In genomic region chr4:88230953-88231835, GRCh38 we compare ENCODE assay signal across 8 cellular contexts. TPM values are rescaled to one million over a fixed set of nuclear protein-coding genes. Genes with fewer than 3 reads are reported as not detected.
A peak's percentile ranks its signal among the peaks of the same experiment; 100 is the strongest.
DNase-seq lines count a peak whose midpoint lies in the region; ATAC-seq, FAIRE-seq and TF ChIP-seq lines count a peak whose summit lies in the region.

No MANE protein-coding gene starts in this region.

- H3K4me3 ChIP-seq in ACC112 (ENCODE audit: low read depth, low read length) (peak overlapping the region; percentile 75), SJCRH30 (peak overlapping the region; percentile 39), esophagus squamous epithelium (peak overlapping the region in 3 of 4 donors; percentile 28 to 46 (median 28)), pancreas (no peak overlapping the region)

- peaks cover 12 to 18% (median 17%) of the 10 kb centered on the region in 4 donors for H3K4me1 Mint-ChIP-seq in naive thymus-derived CD8-positive, alpha-beta T cell

- 40 to 51% methylated on average over 16 of the region's 16 CpGs for WGBS in esophagus squamous epithelium, 2 donors
- 67 to 71% methylated on average over 16 of the region's 16 CpGs for WGBS in pancreas, 2 donors

- no peak for FAIRE-seq in pancreas (lab: Jason Lieb, UNC)

- H3K9me3 Mint-ChIP-seq in naive thymus-derived CD8-positive, alpha-beta T cell: peaks cover 0 to 5% (median 2%) of the 10 kb centered on the region in 9 donors

- H3K36me3 ChIP-seq in ACC112 (ENCODE audit: insufficient read depth, low read length) (no peaks in the 10 kb centered on the region), SJCRH30 (no peaks in the 10 kb centered on the region), esophagus squamous epithelium (no peaks in the 10 kb centered on the region), pancreas (no peaks in the 10 kb centered on the region)

- POLR2A ChIA-PET in naive thymus-derived CD8-positive, alpha-beta T cell (lab: Charles Lee): interaction anchor here (1.0 to 1.4 kb wide), 2 partner anchors 53 to 224 kb away, joined by 5 to 7 read pairs; partner anchors contain the start of gene PPM1K

- no peaks in the 10 kb centered on the region for H3K27me3 Mint-ChIP-seq in naive thymus-derived CD8-positive, alpha-beta T cell

- peak overlapping the region; percentile 25 to 83 (median 56) for H3K4me3 Mint-ChIP-seq in naive thymus-derived CD8-positive, alpha-beta T cell

- peaks cover 0 to 3% (median 0%) of the 10 kb centered on the region in 3 donors for H3K36me3 Mint-ChIP-seq in naive thymus-derived CD8-positive, alpha-beta T cell

- no peaks in the 10 kb centered on the region for H3K79me2 ChIP-seq in ACC112 (ENCODE audit: control insufficient read depth, insufficient read depth, low read length, unreplicated experiment)

- H2AFZ ChIP-seq in ACC112 (ENCODE audit: low read length, unreplicated experiment): peak overlapping the region; percentile 100

- peak overlapping the region; percentile 45 to 96 (median 80) for H3K27ac Mint-ChIP-seq in naive thymus-derived CD8-positive, alpha-beta T cell

- H3K27me3 ChIP-seq in ACC112 (ENCODE audit: insufficient read depth, low read length) (no peaks in the 10 kb centered on the region), SJCRH30 (no peaks in the 10 kb centered on the region), esophagus squamous epithelium (no peaks in the 10 kb centered on the region), pancreas (no peaks in the 10 kb centered on the region)

- no peak for TF ChIP-seq CTCF in esophagus squamous epithelium (IDR thresholded peaks at IDR 0.05)
- TF ChIP-seq CTCF in pancreas (IDR thresholded peaks at IDR 0.05): no peak

- H3K27ac ChIP-seq in ACC112 (ENCODE audit: low read depth, low read length) (peak overlapping the region; percentile 37), SJCRH30 (no peak overlapping the region), esophagus squamous epithelium (peak overlapping the region; percentile 5 to 69 (median 47)), pancreas (no peak overlapping the region)

- H3K9me3 ChIP-seq in SJCRH30 (replicated peaks) (no peaks in the 10 kb centered on the region), esophagus squamous epithelium (no peaks in the 10 kb centered on the region), pancreas (no peaks in the 10 kb centered on the region)

- peak in 1 of 2 experiments; percentile 34 for DNase-seq in SJCRH30
- no peak for DNase-seq in esophagus squamous epithelium (lab: John Stamatoyannopoulos, UW)
- DNase-seq in naive thymus-derived CD8-positive, alpha-beta T cell: peak in 3 of 10 donors; percentile 10 to 67 (median 41)
- DNase-seq in NAMALWA (ENCODE audit: low spot score): no peak
- no peak for DNase-seq in pancreas
- no peak for DNase-seq in Kasumi-1 (lab: John Stamatoyannopoulos, UW)

- intact Hi-C loops in esophagus squamous epithelium (cut with DNase I): no loop called here
- intact Hi-C loops in pancreas (cut with DNase I): no loop called here

- peak; percentile 74 to 85 for ATAC-seq in naive thymus-derived CD8-positive, alpha-beta T cell
- no peak for ATAC-seq in pancreas
- ATAC-seq in HG03196 (IDR thresholded peaks at IDR 0.05; ENCODE audit: unreplicated experiment): no peak

- TF ChIP-seq POLR2A in esophagus squamous epithelium (IDR thresholded peaks at IDR 0.05): no peak

- H3K4me1 ChIP-seq in ACC112 (ENCODE audit: control insufficient read depth, insufficient read depth, low read length, unreplicated experiment) (peaks cover 6% of the 10 kb centered on the region), SJCRH30 (no peaks in the 10 kb centered on the region), esophagus squamous epithelium (peaks cover 0 to 14% (median 0%) of the 10 kb centered on the region in 3 donors), pancreas (no peaks in the 10 kb centered on the region)

RNA-seq across cellular contexts. Expression of gene PPM1K, which starts 53.2 kb away (rescaled TPM):
- total RNA-seq in SJCRH30 (2014; rRNA removed; shearing (Covaris generic)): 19.3 and 23.0 TPM in 2 replicates
- total RNA-seq in esophagus squamous epithelium (10 to 100 TPM in 3 of 4 donors, 1 to 10 TPM in 1; 4.4 to 34.0 (median 11.7) TPM), pancreas (10 to 100 TPM; 10.7 to 21.7 (median 15.6) TPM)
- total RNA-seq in naive thymus-derived CD8-positive, alpha-beta T cell: 10 to 100 TPM; 87.6 to 94.6 TPM
- polyA plus RNA-seq in naive thymus-derived CD8-positive, alpha-beta T cell: 10 to 100 TPM; 64.7 to 85.3 (median 77.2) TPM
- polyA plus RNA-seq in pancreas: 10 to 100 TPM in 1 of 2 donors, 1 to 10 TPM in 1; 4.4 to 11.7 TPM

Comparison
In these comparisons a context has a peak if more than half of its experiments do, and no peak if none do; other contexts are left out.
1. H3K27ac ChIP-seq: peak in ACC112 (single experiment) and esophagus squamous epithelium (4 of 4); none in SJCRH30 (single experiment) and pancreas (0 of 4).
2. H3K4me3 ChIP-seq: peak in ACC112 (single experiment), SJCRH30 (single experiment) and esophagus squamous epithelium (3 of 4); none in pancreas (0 of 4).
3. ATAC-seq: peak in naive thymus-derived CD8-positive, alpha-beta T cell (2 of 2); none in pancreas (0 of 4) and HG03196 (single experiment).